In the genomic region with DNA sequence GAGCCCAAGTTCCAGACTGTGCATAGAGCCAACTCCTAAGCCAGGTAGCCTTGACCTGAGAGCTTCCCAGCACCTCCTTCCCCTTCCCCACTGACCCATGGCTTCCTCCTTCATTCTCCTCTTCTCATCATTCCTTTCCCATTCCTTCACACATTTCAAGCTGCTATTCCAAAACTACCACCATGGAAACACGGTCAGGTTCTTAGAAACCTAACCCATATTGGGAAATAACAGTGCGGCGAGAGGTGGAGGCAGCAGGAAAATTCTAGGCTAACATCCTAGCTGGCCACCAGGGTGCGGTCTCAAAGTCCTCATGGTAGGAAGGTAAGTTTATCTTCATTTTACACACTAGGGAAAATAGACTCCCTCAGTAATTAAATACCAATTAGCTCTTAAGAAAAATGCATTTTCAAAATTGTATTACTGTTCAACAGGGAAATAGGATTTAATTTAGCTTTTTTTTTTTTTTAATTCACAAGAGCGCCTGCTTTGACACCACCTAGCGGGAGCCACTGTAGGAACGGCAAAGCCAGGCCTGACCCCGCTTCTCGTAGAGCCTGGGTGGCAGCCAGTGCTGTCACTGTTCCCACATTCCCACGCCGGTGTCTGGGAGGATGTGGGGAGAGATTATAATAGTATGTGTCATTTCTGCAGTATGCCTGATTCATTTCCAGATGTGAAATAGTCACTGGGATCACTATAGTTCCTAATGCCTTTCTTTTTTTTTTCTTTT, we compare ENCODE assay signal across 8 cellular contexts. TPM values are rescaled to one million over a fixed set of nuclear protein-coding genes. Genes with fewer than 3 reads are reported as not detected.
DNase-seq lines count a peak whose midpoint lies in the region; TF ChIP-seq lines count a peak whose summit lies in the region.

No MANE protein-coding gene starts in this region.

- DNase-seq in HFF-Myc (ENCODE audit: extremely low read depth, low read depth) (peak; percentile 90), WERI-Rb-1 (no peak), right atrium auricular region (ENCODE audit: low spot score) (peak; percentile 91), suprapubic skin (ENCODE audit: low spot score in 2 of 2) (peak in 1 of 2 donors; percentile 88), medulla oblongata (ENCODE audit: extremely low spot score) (no peak), putamen (ENCODE audit: low spot score) (no peak), inferior parietal cortex (ENCODE audit: extremely low spot score) (no peak)
- DNase-seq in activated CD8-positive, alpha-beta memory T cell treated with anti-CD3 and anti-CD28 coated beads for 24 hours, result no peak

- H3K9me3 ChIP-seq in WERI-Rb-1 (ENCODE audit: severe bottlenecking) (peaks cover 11% of the 10 kb centered on the region), right atrium auricular region (no peaks in the 10 kb centered on the region), suprapubic skin (no peaks in the 10 kb centered on the region)

- no peak for TF ChIP-seq POLR2A in suprapubic skin (IDR thresholded peaks at IDR 0.05)

- H3K27ac ChIP-seq in WERI-Rb-1 (no peak overlapping the region), right atrium auricular region (peak overlapping the region; percentile 49 to 65), suprapubic skin (peak overlapping the region; percentile 20)

- H3K27me3 ChIP-seq in WERI-Rb-1 (ENCODE audit: insufficient read depth, low read depth, severe bottlenecking) (no peaks in the 10 kb centered on the region), right atrium auricular region (no peaks in the 10 kb centered on the region), suprapubic skin (no peaks in the 10 kb centered on the region)

- no peak for TF ChIP-seq EP300 in suprapubic skin (IDR thresholded peaks at IDR 0.05)

- peak; percentile 65 for TF ChIP-seq CTCF in HFF-Myc (IDR thresholded peaks at IDR 0.05; ENCODE audit: low read depth, low read length, missing control alignments)
- peak; percentile 34; the same call in 1 of the 2 replicates for TF ChIP-seq CTCF in WERI-Rb-1 (IDR thresholded peaks at IDR 0.05; ENCODE audit: low read depth, low read length)
- peak; percentile 52 to 65 for TF ChIP-seq CTCF in right atrium auricular region (IDR thresholded peaks at IDR 0.05)
- TF ChIP-seq CTCF in suprapubic skin (IDR thresholded peaks at IDR 0.05), result peak; percentile 41 to 55

- WGBS in suprapubic skin, result 21% methylated on average over 11 of the region's 11 CpGs

- H3K4me3 ChIP-seq in HFF-Myc (replicated peaks; ENCODE audit: low read depth, low read length), result no peak overlapping the region
- no peak overlapping the region for H3K4me3 ChIP-seq in WERI-Rb-1 (ENCODE audit: low read depth, low read length)
- H3K4me3 ChIP-seq in right atrium auricular region, result no peak overlapping the region
- no peak overlapping the region for H3K4me3 ChIP-seq in suprapubic skin

- no peaks in the 10 kb centered on the region for H3K36me3 ChIP-seq in WERI-Rb-1
- no peaks in the 10 kb centered on the region for H3K36me3 ChIP-seq in right atrium auricular region
- H3K36me3 ChIP-seq in suprapubic skin, result no peaks in the 10 kb centered on the region

- H3K4me1 ChIP-seq in right atrium auricular region (peaks cover 0 to 27% of the 10 kb centered on the region in 2 donors), suprapubic skin (peaks cover 16% of the 10 kb centered on the region)

RNA-seq across cellular contexts. Expression of a gene that starts 14.0 kb away (rescaled TPM):
- total RNA-seq in right atrium auricular region (10 to 100 TPM in 1 of 2 donors, 1 to 10 TPM in 1; 6.4 to 16.8 TPM), suprapubic skin (10 to 100 TPM; 10.5 to 17.9 (median 12.5) TPM)

RNA-seq across cellular contexts. Expression of a gene that starts 16.7 kb away (rescaled TPM):
- total RNA-seq in right atrium auricular region (10 to 100 TPM; 33.7 to 34.0 TPM), suprapubic skin (10 to 100 TPM; 47.3 to 83.9 (median 63.8) TPM)

Comparison
In these comparisons a context has a peak if more than half of its experiments do, and no peak if none do; other contexts are left out.
1. DNase-seq: peak in HFF-Myc (single experiment) and right atrium auricular region (single experiment); none in WERI-Rb-1 (single experiment), medulla oblongata (single experiment), putamen (single experiment), activated CD8-positive, alpha-beta memory T cell treated with anti-CD3 and anti-CD28 coated beads for 24 hours (single experiment) and inferior parietal cortex (single experiment).
2. Peak in every context shown above with its lines, with median percentiles within 50 percentile points of each other: CTCF ChIP-seq.